In genomic region chr3:187741403-187742350, GRCh38 we compare ENCODE assay signal across 1 cellular context.
TF ChIP-seq lines count a peak whose summit lies in the region.

No MANE protein-coding gene starts in this region.

TF ChIP-seq in K562, 482 proteins besides CTCF, POLR2A, EP300 and RAD21:
- TF ChIP-seq ZNF740 (CRISPR knock-in tag; IDR thresholded peaks at IDR 0.05) (0 out of 2 replicates have a peak, but pooled peaks have one; percentile 24), ZNF740 (tag; IDR thresholded peaks at IDR 0.05) (no peak), EHMT2 (IDR thresholded peaks at IDR 0.05) (peak; percentile 85), PRDM10 (IDR thresholded peaks at IDR 0.05; ENCODE audit: partially characterized antibody) (no peak), MEIS2 (IDR thresholded peaks at IDR 0.05; ENCODE audit: partially characterized antibody) (peak; percentile 9), RREB1 (CRISPR knock-in tag; IDR thresholded peaks at IDR 0.05) (no peak), POLR2B (IDR thresholded peaks at IDR 0.05; ENCODE audit: low read depth, partially characterized antibody) (peak; percentile 16), ZBTB33 (CRISPR knock-in tag; IDR thresholded peaks at IDR 0.05) (peak; percentile 46; the same call in 1 of the 2 replicates), SMARCA4 (IDR thresholded peaks at IDR 0.05) (0 out of 2 replicates have a peak, but pooled peaks have one; percentile 28), CBX3 (IDR thresholded peaks at IDR 0.05; ENCODE audit: borderline replicate concordance in 1 of 2, low read length in 2 of 2) (peak in 1 of 2 experiments; percentile 34; a peak in 1 of 3 replicates), TBP (optimal IDR thresholded peaks at IDR 0.05; ENCODE audit: low read depth, low read length) (peak; percentile 15), MBD2 (IDR thresholded peaks at IDR 0.05; ENCODE audit: borderline replicate concordance, low read depth) (no peak), DEAF1 (CRISPR knock-in tag; IDR thresholded peaks at IDR 0.05) (peak; percentile 67), STAT5A (IDR thresholded peaks at IDR 0.05; ENCODE audit: borderline replicate concordance, low read length) (0 out of 2 replicates have a peak, but pooled peaks have one; percentile 12), VEZF1 (CRISPR knock-in tag; IDR thresholded peaks at IDR 0.05) (peak; percentile 48; the same call in 1 of the 2 replicates), CCNT2 (IDR thresholded peaks at IDR 0.05; ENCODE audit: borderline replicate concordance, extremely low read depth, insufficient read length, low read depth, low read length) (peak; percentile 21), YY1 (IDR thresholded peaks at IDR 0.05; ENCODE audit: borderline replicate concordance in 1 of 3, control insufficient read depth in 1 of 3, extremely low read depth in 1 of 3, insufficient read depth in 3 of 3, insufficient read length in 1 of 3, insufficient replicate concordance in 2 of 3, low read depth in 1 of 3, low read length in 2 of 3) (peak in 1 of 3 experiments; percentile 14), RBFOX2 (IDR thresholded peaks at IDR 0.05; ENCODE audit: low read depth, low read length) (peak; percentile 69), KLF16 (IDR thresholded peaks at IDR 0.05) (peak; percentile 19; the same call in 1 of the 2 replicates), ZNF518B (CRISPR knock-in tag; IDR thresholded peaks at IDR 0.05) (no peak), COPS2 (conservative IDR thresholded peaks at IDR 0.05) (no peak), POLR2G (IDR thresholded peaks at IDR 0.05; ENCODE audit: low read depth, low read length) (peak; percentile 65), SMC3 (conservative IDR thresholded peaks at IDR 0.05; ENCODE audit: insufficient read depth, low read depth, low read length) (peak; percentile 62), ZNF384 (IDR thresholded peaks at IDR 0.05; ENCODE audit: low read depth, low read length) (peak; percentile 52)
TF ChIP-seq in K562: peak in this region for 18.
